1 cellular context compared by ENCODE assay signal in the genomic region with DNA sequence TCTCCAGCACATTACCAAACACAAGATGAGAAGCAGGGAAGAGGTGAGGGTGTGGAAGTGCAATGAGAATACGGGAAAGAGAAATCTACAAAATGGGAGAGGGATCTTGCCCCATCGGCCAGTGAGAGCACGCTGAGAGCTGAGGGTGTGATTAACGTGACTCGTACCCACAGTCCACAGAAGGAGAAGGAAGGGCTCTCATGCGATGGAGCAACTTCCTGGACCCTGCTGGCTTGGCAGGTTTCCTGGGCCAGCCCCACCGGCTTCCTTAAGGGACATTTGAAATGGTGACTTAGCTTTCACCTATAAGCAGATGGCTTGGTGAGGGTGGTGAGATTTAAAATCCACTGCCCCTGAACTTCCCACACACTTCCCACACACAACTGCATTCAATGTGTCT.
TF ChIP-seq lines count a peak whose summit lies in the region.

No MANE protein-coding gene starts in this region.

TF ChIP-seq in SK-N-SH treated with all-trans-retinoic acid at 6 μM for 48 hours, 23 proteins besides CTCF, POLR2A, EP300 and RAD21 (continued from another document):
- TF ChIP-seq POU6F1 (CRISPR knock-in tag; IDR thresholded peaks at IDR 0.05; ENCODE audit: borderline replicate concordance, low read depth) (no peak), PATZ1 (CRISPR knock-in tag; IDR thresholded peaks at IDR 0.05; ENCODE audit: borderline replicate concordance) (no peak), ZNF565 (CRISPR knock-in tag; conservative IDR thresholded peaks at IDR 0.05; ENCODE audit: low read depth) (no peak)
